In the genomic region with DNA sequence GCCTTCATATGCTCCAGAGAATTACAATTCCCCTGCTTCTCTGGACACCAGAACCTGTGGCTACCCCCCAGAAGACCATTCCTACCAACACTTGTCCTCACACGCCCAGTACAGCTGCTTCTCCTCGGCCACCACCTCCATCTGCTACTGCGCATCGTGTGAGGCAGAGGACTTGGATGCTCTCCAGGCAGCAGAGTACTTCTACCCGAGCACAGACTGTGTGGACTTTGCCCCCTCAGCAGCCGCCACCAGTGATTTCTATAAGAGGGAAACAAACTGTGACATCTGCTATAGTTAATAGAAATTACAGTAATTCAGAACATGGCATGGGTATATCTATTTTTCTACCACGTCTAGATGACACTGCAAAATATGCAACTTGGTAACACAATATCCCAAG, we compare ENCODE assay signal across 13 cellular contexts. TPM values are rescaled to one million over a fixed set of nuclear protein-coding genes. Genes with fewer than 3 reads are reported as not detected.
DNase-seq lines count a peak whose midpoint lies in the region; ATAC-seq, FAIRE-seq and TF ChIP-seq lines count a peak whose summit lies in the region.
"Had no signal": no experiment of that assay in that cellular context is flagged by ENCODE, and none has a peak within 500 bp of the region (broad histone marks: within the 10 kb centered on the region; RNA-seq: fewer than 3 reads in every experiment).

No MANE protein-coding gene starts in this region.

- H3K4me1 ChIP-seq in small intestine (ENCODE audit: control insufficient read depth in 2 of 2, insufficient read depth in 1 of 2, low read depth in 1 of 2, low read length in 1 of 2) (peaks cover 0 to 2% of the 10 kb centered on the region in 2 donors), upper lobe of right lung (no peaks in the 10 kb centered on the region), mammary epithelial cell (ENCODE audit: insufficient read depth, low read length) (peaks cover 9% of the 10 kb centered on the region)

- no peaks in the 10 kb centered on the region for H4K20me1 ChIP-seq in mammary epithelial cell (ENCODE audit: insufficient read depth, low read length)

- TF ChIP-seq CTCF in VCaP (conservative IDR thresholded peaks at IDR 0.05) (no peak), upper lobe of right lung (IDR thresholded peaks at IDR 0.05) (no peak), brain microvascular endothelial cell (IDR thresholded peaks at IDR 0.05; ENCODE audit: low read depth, low read length, missing control alignments) (no peak), mammary epithelial cell (conservative IDR thresholded peaks at IDR 0.05 in 1 of 2, IDR thresholded peaks at IDR 0.05 in 1 of 2; ENCODE audit: extremely low read depth in 1 of 2, insufficient read depth in 1 of 2, low read depth in 1 of 2, low read length in 2 of 2) (no peak)

- H3K27me3 ChIP-seq in small intestine (ENCODE audit: control insufficient read depth in 2 of 2, insufficient read depth in 2 of 2, low read length in 2 of 2) = no peaks in the 10 kb centered on the region
- no peaks in the 10 kb centered on the region for H3K27me3 ChIP-seq in upper lobe of right lung
- peaks cover 5% of the 10 kb centered on the region for H3K27me3 ChIP-seq in brain microvascular endothelial cell (replicated peaks)
- peaks cover 1% of the 10 kb centered on the region for H3K27me3 ChIP-seq in mammary epithelial cell (ENCODE audit: insufficient read depth, low read length)

- no peak overlapping the region for H2AFZ ChIP-seq in mammary epithelial cell (ENCODE audit: low read depth, low read length)

- H3K4me3 ChIP-seq in small intestine (ENCODE audit: low read depth in 1 of 2, low read length in 2 of 2) = no peak overlapping the region
- no peak overlapping the region for H3K4me3 ChIP-seq in upper lobe of right lung
- no peak overlapping the region for H3K4me3 ChIP-seq in brain microvascular endothelial cell (ENCODE audit: low read depth, low read length)
- no peak overlapping the region for H3K4me3 ChIP-seq in mammary epithelial cell (replicated peaks in 1 of 3; ENCODE audit: insufficient read depth in 1 of 3, low read depth in 2 of 3, low read length in 3 of 3)

- DNase-seq in LoVo (ENCODE audit: low spot score) = peak; percentile 79
- peak; percentile 84 for DNase-seq in NCI-H2196 (lab: John Stamatoyannopoulos, UW; ENCODE audit: unreplicated experiment)
- peak; percentile 93 for DNase-seq in small intestine
- DNase-seq in upper lobe of right lung = no peak
- no peak for DNase-seq in brain microvascular endothelial cell
- no peak for DNase-seq in mammary epithelial cell
- DNase-seq: activated CD8-positive, alpha-beta memory T cell treated with anti-CD3 and anti-CD28 coated beads, Interleukin-2, amount 50 U/mL, for 48 hours; effector CD4-positive, alpha-beta T cell; T1000 had no signal

- no peaks in the 10 kb centered on the region for H3K9me3 ChIP-seq in small intestine (ENCODE audit: control insufficient read depth, low read depth)
- no peaks in the 10 kb centered on the region for H3K9me3 ChIP-seq in upper lobe of right lung
- no peaks in the 10 kb centered on the region for H3K9me3 ChIP-seq in mammary epithelial cell (replicated peaks; ENCODE audit: insufficient read depth, low read length)

- intact Hi-C loops in upper lobe of right lung (cut with DNase I) = no loop called here
- intact Hi-C loops in mammary epithelial cell (cut with micrococcal nuclease) = no loop called here

- CTCF ChIA-PET in mammary epithelial cell (lab: Charles Lee; ENCODE audit: low non-redundant PET) = interaction anchor here (0.6 kb wide), 1 partner anchor 115 kb away, joined by 3 read pairs; no protein-coding TSS in a partner anchor

- BruUV-seq in mammary epithelial cell (replicated peaks; lab: Mats Ljungman, UMichigan) = no TSS peak

- in situ Hi-C loops in brain microvascular endothelial cell (cut with HindIII; ENCODE audit: low pct_ligation_motif_present, low sequenced_read_pairs) (no loop called here), mammary epithelial cell (cut with MboI; ENCODE audit: low sequenced_read_pairs in 2 of 2) (no loop called here)

- 18 to 42% (median 24%) methylated on average over 7 of the region's 7 CpGs for WGBS in small intestine, 3 donors
- 81% methylated on average over 7 of the region's 7 CpGs for WGBS in mammary epithelial cell (ENCODE audit: low coverage, missing lambda C conversion rate)

- FAIRE-seq in small intestine (lab: Jason Lieb, UNC) = no peak

- ATAC-seq in upper lobe of right lung (no peak), GM21723 (IDR thresholded peaks at IDR 0.05; ENCODE audit: unreplicated experiment) (no peak)
- ATAC-seq: PC-3 had no signal

- H3K79me2 ChIP-seq in mammary epithelial cell (ENCODE audit: insufficient read depth, low read length) = no peaks in the 10 kb centered on the region

- dilution Hi-C loops in mammary epithelial cell (cut with HindIII; ENCODE audit: low sequenced_read_pairs) = no loop called here

- H3K27ac ChIP-seq in VCaP (peak overlapping the region; percentile 95), small intestine (ENCODE audit: low read depth in 1 of 2, low read length in 1 of 2) (no peak overlapping the region), upper lobe of right lung (no peak overlapping the region), brain microvascular endothelial cell (no peak overlapping the region), mammary epithelial cell (ENCODE audit: insufficient read depth, low read depth, low read length) (no peak overlapping the region)

- no peak overlapping the region for H3K4me2 ChIP-seq in mammary epithelial cell (ENCODE audit: insufficient read depth, low read depth, low read length)

- H3K36me3 ChIP-seq in small intestine (ENCODE audit: control insufficient read depth in 2 of 2, insufficient read depth in 2 of 2, low read length in 2 of 2) (no peaks in the 10 kb centered on the region), upper lobe of right lung (no peaks in the 10 kb centered on the region), brain microvascular endothelial cell (replicated peaks) (no peaks in the 10 kb centered on the region), mammary epithelial cell (ENCODE audit: insufficient read depth, low read length) (no peaks in the 10 kb centered on the region)

- no peak overlapping the region for H3K9ac ChIP-seq in mammary epithelial cell (ENCODE audit: insufficient read depth, low read length)

RNA-seq across cellular contexts. Expression of a gene that starts 9.8 kb away (rescaled TPM):
- polyA plus RNA-seq in small intestine (1 to 10 TPM; 3.4 to 6.5 (median 6.2) TPM), mammary epithelial cell (not detected)
- total RNA-seq in upper lobe of right lung (1.8 TPM), mammary epithelial cell (under 1 TPM in 1 of 2 donors, not detected in 1; 0.33 TPM)
- polyA minus RNA-seq in mammary epithelial cell = not detected
- total RNA-seq: lung microvascular endothelial cell, PC-3 had no signal

Comparison
In these comparisons a context has a peak if more than half of its experiments do, and no peak if none do; other contexts are left out.
1. DNase-seq: peak in LoVo (single experiment), NCI-H2196 (single experiment) and small intestine (single experiment); none in upper lobe of right lung (single experiment), brain microvascular endothelial cell (single experiment) and mammary epithelial cell (single experiment).